In genomic region chr9:75161116-75161857, GRCh38 we compare ENCODE assay signal across 17 cellular contexts.
A peak's percentile ranks its signal among the peaks of the same experiment; 100 is the strongest.
DNase-seq lines count a peak whose midpoint lies in the region; ATAC-seq and TF ChIP-seq lines count a peak whose summit lies in the region.
"Had no signal": no experiment of that assay in that cellular context is flagged by ENCODE, and none has a peak within 500 bp of the region (broad histone marks: within the 10 kb centered on the region; RNA-seq: fewer than 3 reads in every experiment).

No MANE protein-coding gene starts in this region.

- H3K4me1 Mint-ChIP-seq in activated CD8-positive, alpha-beta T cell treated with anti-CD3 and anti-CD28 coated beads, Interleukin-2, amount 10 ng/mL, durations not matched to agents 7 days and 5 days (ENCODE audit: low read depth): peaks cover 11% of the 10 kb centered on the region
- peaks cover 6% of the 10 kb centered on the region for H3K4me1 Mint-ChIP-seq in activated CD8-positive, alpha-beta T cell treated with anti-CD3 and anti-CD28 coated beads for 36 hours (ENCODE audit: low read depth)
- peaks cover 13% of the 10 kb centered on the region for H3K4me1 Mint-ChIP-seq in T-helper 17 cell
- no peaks in the 10 kb centered on the region for H3K4me1 Mint-ChIP-seq in stimulated activated naive B cell treated with anti-CD40 and anti-IgM and Interleukin-4, amounts not matched to agents 10 μg/mL and 1 μg/mL and 100 μg/mL, for 72 hours

- DNase-seq in activated CD8-positive, alpha-beta T cell treated with anti-CD3 and anti-CD28 coated beads, Interleukin-2, amount 10 ng/mL, durations not matched to agents 7 days and 5 days: no peak
- DNase-seq in activated CD8-positive, alpha-beta T cell treated with anti-CD3 and anti-CD28 coated beads for 36 hours: no peak
- DNase-seq in T-helper 17 cell (no peak), fibroblast of villous mesenchyme (ENCODE audit: low read depth) (peak; percentile 44), SHP77 (lab: John Stamatoyannopoulos, UW) (no peak), ascending aorta (ENCODE audit: low spot score in 2 of 2) (no peak), upper lobe of left lung (no peak)
- DNase-seq in stimulated activated naive B cell treated with anti-CD40 and anti-IgM and Interleukin-4, amounts not matched to agents 10 μg/mL and 1 μg/mL and 100 μg/mL, for 72 hours: no peak
- DNase-seq: BE2C; CD8-positive, alpha-beta T cell; HCEC 1CT; NCI-H1048; NCI-H2107; NCI-H226; NCI-H526; PC-9 had no signal

- no peak overlapping the region for H3K27ac ChIP-seq in ascending aorta
- H3K27ac ChIP-seq in upper lobe of left lung: no peak overlapping the region
- H3K27ac ChIP-seq: PC-9 had no signal

- H3K9me3 Mint-ChIP-seq in activated CD8-positive, alpha-beta T cell treated with anti-CD3 and anti-CD28 coated beads, Interleukin-2, amount 10 ng/mL, durations not matched to agents 7 days and 5 days (ENCODE audit: insufficient read depth): peaks cover 21% of the 10 kb centered on the region
- peaks cover 3% of the 10 kb centered on the region for H3K9me3 Mint-ChIP-seq in activated CD8-positive, alpha-beta T cell treated with anti-CD3 and anti-CD28 coated beads for 36 hours
- H3K9me3 Mint-ChIP-seq in stimulated activated naive B cell treated with anti-CD40 and anti-IgM and Interleukin-4, amounts not matched to agents 10 μg/mL and 1 μg/mL and 100 μg/mL, for 72 hours: peaks cover 4 to 6% of the 10 kb centered on the region in 2 donors

- H3K36me3 ChIP-seq in ascending aorta (peaks cover 0 to 3% of the 10 kb centered on the region in 2 donors), upper lobe of left lung (peaks cover 0 to 41% (median 2%) of the 10 kb centered on the region in 4 donors)
- H3K36me3 ChIP-seq: BE2C had no signal

- CTCF ChIA-PET in activated CD8-positive, alpha-beta T cell treated with anti-CD3 and anti-CD28 coated beads, Interleukin-2, amount 10 ng/mL, durations not matched to agents 7 days and 5 days (lab: Charles Lee): interaction anchor here (1.9 kb wide), 1 partner anchor 24 kb away, joined by 7 read pairs; no protein-coding TSS in a partner anchor
- CTCF ChIA-PET in activated CD8-positive, alpha-beta T cell treated with anti-CD3 and anti-CD28 coated beads for 36 hours (lab: Charles Lee): interaction anchor here (1.5 kb wide), 1 partner anchor 24 kb away, joined by 7 read pairs; no protein-coding TSS in a partner anchor

- ATAC-seq in activated CD8-positive, alpha-beta T cell treated with anti-CD3 and anti-CD28 coated beads, Interleukin-2, amount 10 ng/mL, durations not matched to agents 7 days and 5 days: no peak
- ATAC-seq in activated CD8-positive, alpha-beta T cell treated with anti-CD3 and anti-CD28 coated beads for 36 hours: no peak
- ATAC-seq in T-helper 17 cell (no peak), upper lobe of left lung (ENCODE audit: low FRiP score in 2 of 2) (no peak)
- ATAC-seq in stimulated activated naive B cell treated with anti-CD40 and anti-IgM and Interleukin-4, amounts not matched to agents 10 μg/mL and 1 μg/mL and 100 μg/mL, for 72 hours (replicated peaks): no peak
- ATAC-seq: CD8-positive, alpha-beta T cell had no signal

- no peaks in the 10 kb centered on the region for H3K27me3 ChIP-seq in ascending aorta
- H3K27me3 ChIP-seq in upper lobe of left lung: no peaks in the 10 kb centered on the region
- H3K27me3 ChIP-seq: BE2C had no signal

- H3K27me3 Mint-ChIP-seq in activated CD8-positive, alpha-beta T cell treated with anti-CD3 and anti-CD28 coated beads, Interleukin-2, amount 10 ng/mL, durations not matched to agents 7 days and 5 days (ENCODE audit: low read depth): no peaks in the 10 kb centered on the region
- H3K27me3 Mint-ChIP-seq in activated CD8-positive, alpha-beta T cell treated with anti-CD3 and anti-CD28 coated beads for 36 hours: no peaks in the 10 kb centered on the region
- H3K27me3 Mint-ChIP-seq in T-helper 17 cell: no peaks in the 10 kb centered on the region
- no peaks in the 10 kb centered on the region for H3K27me3 Mint-ChIP-seq in stimulated activated naive B cell treated with anti-CD40 and anti-IgM and Interleukin-4, amounts not matched to agents 10 μg/mL and 1 μg/mL and 100 μg/mL, for 72 hours
- H3K27me3 Mint-ChIP-seq: IgD-negative memory B cell had no signal

- TF ChIP-seq POLR2A in upper lobe of left lung (IDR thresholded peaks at IDR 0.05): no peak

- intact Hi-C loops in activated CD8-positive, alpha-beta T cell treated with anti-CD3 and anti-CD28 coated beads for 36 hours (cut with micrococcal nuclease): no loop called here
- intact Hi-C loops in ascending aorta (cut with DNase I): no loop called here

- peak overlapping the region; percentile 72 for H3K27ac Mint-ChIP-seq in activated CD8-positive, alpha-beta T cell treated with anti-CD3 and anti-CD28 coated beads, Interleukin-2, amount 10 ng/mL, durations not matched to agents 7 days and 5 days
- no peak overlapping the region for H3K27ac Mint-ChIP-seq in activated CD8-positive, alpha-beta T cell treated with anti-CD3 and anti-CD28 coated beads for 36 hours
- peak overlapping the region; percentile 29 for H3K27ac Mint-ChIP-seq in T-helper 17 cell
- peak overlapping the region; percentile 16 for H3K27ac Mint-ChIP-seq in stimulated activated naive B cell treated with anti-CD40 and anti-IgM and Interleukin-4, amounts not matched to agents 10 μg/mL and 1 μg/mL and 100 μg/mL, for 72 hours
- H3K27ac Mint-ChIP-seq: CD8-positive, alpha-beta T cell; IgD-negative memory B cell had no signal

- no peaks in the 10 kb centered on the region for H3K4me1 ChIP-seq in ascending aorta
- H3K4me1 ChIP-seq in upper lobe of left lung: peaks cover 0 to 5% (median 0%) of the 10 kb centered on the region in 4 donors
- H3K4me1 ChIP-seq: BE2C had no signal

- no peak overlapping the region for H3K4me3 Mint-ChIP-seq in activated CD8-positive, alpha-beta T cell treated with anti-CD3 and anti-CD28 coated beads, Interleukin-2, amount 10 ng/mL, durations not matched to agents 7 days and 5 days
- H3K4me3 Mint-ChIP-seq in activated CD8-positive, alpha-beta T cell treated with anti-CD3 and anti-CD28 coated beads for 36 hours: no peak overlapping the region
- no peak overlapping the region for H3K4me3 Mint-ChIP-seq in T-helper 17 cell
- H3K4me3 Mint-ChIP-seq in stimulated activated naive B cell treated with anti-CD40 and anti-IgM and Interleukin-4, amounts not matched to agents 10 μg/mL and 1 μg/mL and 100 μg/mL, for 72 hours: no peak overlapping the region
- H3K4me3 Mint-ChIP-seq: CD8-positive, alpha-beta T cell had no signal

- no peak for TF ChIP-seq CTCF in activated CD8-positive, alpha-beta T cell treated with anti-CD3 and anti-CD28 coated beads for 36 hours (IDR thresholded peaks at IDR 0.05)
- TF ChIP-seq CTCF in fibroblast of villous mesenchyme (IDR thresholded peaks at IDR 0.05; ENCODE audit: insufficient read depth, low read depth, low read length) (no peak), ascending aorta (IDR thresholded peaks at IDR 0.05) (no peak), upper lobe of left lung (IDR thresholded peaks at IDR 0.05) (no peak)

- POLR2A ChIA-PET in activated CD8-positive, alpha-beta T cell treated with anti-CD3 and anti-CD28 coated beads, Interleukin-2, amount 10 ng/mL, durations not matched to agents 7 days and 5 days (lab: Charles Lee): no interaction called here
- POLR2A ChIA-PET in activated CD8-positive, alpha-beta T cell treated with anti-CD3 and anti-CD28 coated beads for 36 hours (lab: Charles Lee): no interaction called here

- no peak for TF ChIP-seq EP300 in upper lobe of left lung (IDR thresholded peaks at IDR 0.05)

- WGBS in upper lobe of left lung, 2 donors: 81 to 91% methylated on average over 2 of the region's 2 CpGs

- H3K9me3 ChIP-seq in T-helper 17 cell (ENCODE audit: control insufficient read depth, low read length, poor library complexity, severe bottlenecking) (no peaks in the 10 kb centered on the region), ascending aorta (peaks cover 0 to 4% of the 10 kb centered on the region in 2 donors), upper lobe of left lung (no peaks in the 10 kb centered on the region)
- H3K9me3 ChIP-seq: BE2C had no signal

- H3K36me3 Mint-ChIP-seq in activated CD8-positive, alpha-beta T cell treated with anti-CD3 and anti-CD28 coated beads, Interleukin-2, amount 10 ng/mL, durations not matched to agents 7 days and 5 days (ENCODE audit: low read depth): peaks cover 53% of the 10 kb centered on the region
- peaks cover 2% of the 10 kb centered on the region for H3K36me3 Mint-ChIP-seq in activated CD8-positive, alpha-beta T cell treated with anti-CD3 and anti-CD28 coated beads for 36 hours (ENCODE audit: low read depth)
- peaks cover 5% of the 10 kb centered on the region for H3K36me3 Mint-ChIP-seq in T-helper 17 cell (ENCODE audit: low read depth)
- peaks cover 12 to 33% of the 10 kb centered on the region in 2 donors for H3K36me3 Mint-ChIP-seq in stimulated activated naive B cell treated with anti-CD40 and anti-IgM and Interleukin-4, amounts not matched to agents 10 μg/mL and 1 μg/mL and 100 μg/mL, for 72 hours

- H3K4me3 ChIP-seq in fibroblast of villous mesenchyme (ENCODE audit: low read depth, low read length) (no peak overlapping the region), ascending aorta (no peak overlapping the region), upper lobe of left lung (no peak overlapping the region)
- H3K4me3 ChIP-seq: PC-9 had no signal
